ENCODE assay signal across 29 cellular contexts in genomic region chr2:234865040-234865439, GRCh38.
"Had no signal": no experiment of that assay in that cellular context is flagged by ENCODE, and none has a peak within 500 bp of the region (broad histone marks: within the 10 kb centered on the region; RNA-seq: fewer than 3 reads in every experiment).

No MANE protein-coding gene starts in this region.

- DNase-seq: activated CD4-positive, alpha-beta memory T cell treated with anti-CD3 and anti-CD28 coated beads, Interleukin-2, amount 10 ng/mL, durations not matched to agents 7 days and 5 days; activated CD4-positive, alpha-beta T cell treated with anti-CD3 and anti-CD28 coated beads for 1 hour; activated CD4-positive, alpha-beta T cell treated with anti-CD3 and anti-CD28 coated beads for 4 hours; activated CD4-positive, alpha-beta T cell treated with anti-CD3 and anti-CD28 coated beads, Interleukin-2, amount 10 ng/mL, durations not matched to agents 7 days and 5 days; activated CD4-positive, alpha-beta T cell treated with anti-CD3 and anti-CD28 coated beads, Interleukin-2, amount 50 U/mL, for 4 hours; activated CD8-positive, alpha-beta memory T cell treated with anti-CD3 and anti-CD28 coated beads, Interleukin-2, amount 50 U/mL, for 48 hours; activated gamma-delta T cell; activated naive CD4-positive, alpha-beta T cell; activated naive CD4-positive, alpha-beta T cell treated with anti-CD3 and anti-CD28 coated beads, Interleukin-2, amount 10 ng/mL, durations not matched to agents 7 days and 5 days; activated naive CD8-positive, alpha-beta T cell treated with anti-CD3 and anti-CD28 coated beads, Interleukin-2, amount 10 ng/mL, durations not matched to agents 7 days and 5 days; activated T-cell treated with anti-CD3 and anti-CD28 coated beads for 4 hours; activated T-cell treated with anti-CD3 and anti-CD28 coated beads, Interleukin-2, amount 50 U/mL, for 24 hours; activated T-cell treated with anti-CD3 and anti-CD28 coated beads, Interleukin-2, amount 50 U/mL, for 72 hours; brain microvascular endothelial cell; dorsolateral prefrontal cortex; effector memory CD4-positive, alpha-beta T cell; erythroblast; gastrocnemius medialis; glutamatergic neuron; heart left ventricle; T-helper 2 cell had no signal

- H3K27me3 Mint-ChIP-seq: activated naive CD4-positive, alpha-beta T cell treated with anti-CD3 and anti-CD28 coated beads, Interleukin-2, amount 10 ng/mL, durations not matched to agents 7 days and 5 days; central memory CD8-positive, alpha-beta T cell; dendritic cell treated with granulocyte-macrophage colony-stimulating factor and Interleukin-4, amounts not matched to agents 40 ng/mL and 50 ng/mL, for 4 days had no signal

- H3K4me1 ChIP-seq: ascending aorta had no signal

- FAIRE-seq: bronchial epithelial cell had no signal

- H3K36me3 ChIP-seq: ascending aorta, brain microvascular endothelial cell, esophagus muscularis mucosa, gastrocnemius medialis, heart left ventricle had no signal

- H3K36me3 Mint-ChIP-seq: activated naive CD4-positive, alpha-beta T cell treated with anti-CD3 and anti-CD28 coated beads, Interleukin-2, amount 10 ng/mL, durations not matched to agents 7 days and 5 days; activated naive CD4-positive, alpha-beta T cell treated with anti-CD3 and anti-CD28 coated beads, Interleukin-2, amount 50 U/mL, for 72 hours; activated naive CD8-positive, alpha-beta T cell treated with anti-CD3 and anti-CD28 coated beads, Interleukin-2, amount 10 ng/mL, durations not matched to agents 7 days and 5 days had no signal

- H3K4me3 Mint-ChIP-seq: activated CD4-positive, alpha-beta memory T cell treated with anti-CD3 and anti-CD28 coated beads, Interleukin-2, amount 10 ng/mL, durations not matched to agents 7 days and 5 days; activated CD4-positive, alpha-beta T cell treated with anti-CD3 and anti-CD28 coated beads, Interleukin-2, amount 10 ng/mL, durations not matched to agents 7 days and 5 days; activated naive CD4-positive, alpha-beta T cell treated with anti-CD3 and anti-CD28 coated beads, Interleukin-2, amount 10 ng/mL, durations not matched to agents 7 days and 5 days; activated naive CD8-positive, alpha-beta T cell treated with anti-CD3 and anti-CD28 coated beads, Interleukin-2, amount 10 ng/mL, durations not matched to agents 7 days and 5 days; activated T-cell treated with anti-CD3 and anti-CD28 coated beads, Interleukin-2, amount 50 U/mL, for 24 hours; activated T-cell treated with anti-CD3 and anti-CD28 coated beads, Interleukin-2, amount 50 U/mL, for 72 hours; central memory CD8-positive, alpha-beta T cell; dendritic cell treated with granulocyte-macrophage colony-stimulating factor and Interleukin-4, amounts not matched to agents 40 ng/mL and 50 ng/mL, for 4 days had no signal

- H3K27me3 ChIP-seq: ascending aorta, brain microvascular endothelial cell, dorsolateral prefrontal cortex, esophagus muscularis mucosa, foreskin keratinocyte, gastrocnemius medialis, heart left ventricle had no signal

- H3K27ac Mint-ChIP-seq: activated CD4-positive, alpha-beta memory T cell treated with anti-CD3 and anti-CD28 coated beads, Interleukin-2, amount 10 ng/mL, durations not matched to agents 7 days and 5 days; activated CD4-positive, alpha-beta T cell treated with anti-CD3 and anti-CD28 coated beads, Interleukin-2, amount 10 ng/mL, durations not matched to agents 7 days and 5 days; activated naive CD4-positive, alpha-beta T cell treated with anti-CD3 and anti-CD28 coated beads, Interleukin-2, amount 10 ng/mL, durations not matched to agents 7 days and 5 days; activated naive CD4-positive, alpha-beta T cell treated with anti-CD3 and anti-CD28 coated beads, Interleukin-2, amount 50 U/mL, for 72 hours; activated naive CD8-positive, alpha-beta T cell treated with anti-CD3 and anti-CD28 coated beads, Interleukin-2, amount 10 ng/mL, durations not matched to agents 7 days and 5 days; activated T-cell treated with anti-CD3 and anti-CD28 coated beads, Interleukin-2, amount 50 U/mL, for 24 hours; activated T-cell treated with anti-CD3 and anti-CD28 coated beads, Interleukin-2, amount 50 U/mL, for 72 hours; dendritic cell treated with granulocyte-macrophage colony-stimulating factor and Interleukin-4, amounts not matched to agents 40 ng/mL and 50 ng/mL, for 4 days had no signal

- ATAC-seq: activated naive CD4-positive, alpha-beta T cell treated with anti-CD3 and anti-CD28 coated beads, Interleukin-2, amount 50 U/mL, for 72 hours; activated T-cell treated with anti-CD3 and anti-CD28 coated beads, Interleukin-2, amount 50 U/mL, for 72 hours; foreskin keratinocyte; gastrocnemius medialis; heart left ventricle had no signal

- H3K4me1 Mint-ChIP-seq: activated CD4-positive, alpha-beta memory T cell treated with anti-CD3 and anti-CD28 coated beads, Interleukin-2, amount 10 ng/mL, durations not matched to agents 7 days and 5 days; activated CD4-positive, alpha-beta T cell treated with anti-CD3 and anti-CD28 coated beads, Interleukin-2, amount 10 ng/mL, durations not matched to agents 7 days and 5 days; activated naive CD4-positive, alpha-beta T cell treated with anti-CD3 and anti-CD28 coated beads, Interleukin-2, amount 10 ng/mL, durations not matched to agents 7 days and 5 days; activated naive CD8-positive, alpha-beta T cell treated with anti-CD3 and anti-CD28 coated beads, Interleukin-2, amount 10 ng/mL, durations not matched to agents 7 days and 5 days; central memory CD8-positive, alpha-beta T cell had no signal

- H3K4me3 ChIP-seq: ascending aorta, coronary artery, dorsolateral prefrontal cortex, esophagus muscularis mucosa, gastrocnemius medialis, heart left ventricle had no signal

- H3K27ac ChIP-seq: ascending aorta, brain microvascular endothelial cell, coronary artery, dorsolateral prefrontal cortex, esophagus muscularis mucosa, foreskin keratinocyte, gastrocnemius medialis, heart left ventricle had no signal

- H3K9me3 ChIP-seq: ascending aorta, esophagus muscularis mucosa, gastrocnemius medialis had no signal
